9 cellular contexts compared by ENCODE assay signal in genomic region chrX:79366888-79367749, GRCh38. TPM values are rescaled to one million over a fixed set of nuclear protein-coding genes. Genes with fewer than 3 reads are reported as not detected.
DNase-seq lines count a peak whose midpoint lies in the region; ATAC-seq, FAIRE-seq and TF ChIP-seq lines count a peak whose summit lies in the region.
"Had no signal": no experiment of that assay in that cellular context is flagged by ENCODE, and none has a peak within 500 bp of the region (broad histone marks: within the 10 kb centered on the region; RNA-seq: fewer than 3 reads in every experiment).

TSS of gene ITM2A (minus strand) at chrX:79367334. CDS start at chrX:79367215, 119 bp downstream.

- H3K9me3 ChIP-seq in keratinocyte (ENCODE audit: control insufficient read depth, low read depth, low read length) (no peaks in the 10 kb centered on the region), Karpas-422 (ENCODE audit: low read length) (peaks cover 7% of the 10 kb centered on the region)

- H3K4me1 ChIP-seq in keratinocyte (ENCODE audit: control insufficient read depth, extremely low read depth, insufficient read depth, low read length) (peaks cover 11% of the 10 kb centered on the region), Karpas-422 (ENCODE audit: low read length) (no peaks in the 10 kb centered on the region)

- H3K4me2 ChIP-seq in keratinocyte (ENCODE audit: control insufficient read depth, extremely low read depth, insufficient read depth, low read depth, low read length) (peak within 1 kb of the TSS; percentile 71), Karpas-422 (ENCODE audit: low read depth, low read length, poor library complexity, severe bottlenecking) (no peak within 1 kb of the TSS)

- H3K27ac ChIP-seq in adipose tissue (ENCODE audit: low read depth, low read length) (no peak within 1 kb of the TSS), keratinocyte (ENCODE audit: control insufficient read depth, insufficient read depth, low read length) (no peak within 1 kb of the TSS), Karpas-422 (ENCODE audit: low read length) (no peak within 1 kb of the TSS)

- DNase-seq in GM13976 (ENCODE audit: low spot score) (peak; percentile 39), keratinocyte (ENCODE audit: low read depth, low spot score) (no peak), NCI-H2081 (lab: John Stamatoyannopoulos, UW) (no peak), Karpas-422 (no peak)
- DNase-seq in stimulated activated CD4-positive, alpha-beta T cell treated with anti-CD3 and anti-CD28 coated beads, Interleukin-2, amount 100 ng/mL, for 48 hours, result peak; percentile 25 to 45

- H4K20me1 ChIP-seq in keratinocyte (ENCODE audit: control insufficient read depth, extremely low read depth, insufficient read depth, low read length) (no peaks in the 10 kb centered on the region), Karpas-422 (ENCODE audit: insufficient read depth, low read depth, low read length) (no peaks in the 10 kb centered on the region)

- no peaks in the 10 kb centered on the region for H3K79me2 ChIP-seq in keratinocyte (ENCODE audit: control insufficient read depth, insufficient read depth, low read length)
- H3K79me2 ChIP-seq in Karpas-422 (ENCODE audit: low read length), result no peaks in the 10 kb centered on the region

- ATAC-seq in HG02763 (IDR thresholded peaks at IDR 0.05; ENCODE audit: unreplicated experiment), result peak; percentile 55

- 1 to 22% (median 11%) methylated on average over 26 to 38 of the region's 38 CpGs for WGBS in adipose tissue, 3 donors

- H3K9me2 ChIP-seq in Karpas-422 (replicated peaks; ENCODE audit: insufficient read depth, low read length), result no peaks in the 10 kb centered on the region

- TF ChIP-seq CTCF in GM13976 (IDR thresholded peaks at IDR 0.05; ENCODE audit: borderline replicate concordance, control extremely low read depth, extremely low read depth, insufficient read depth, missing control alignments), result no peak
- TF ChIP-seq CTCF in keratinocyte (optimal IDR thresholded peaks at IDR 0.05 in 1 of 3, IDR thresholded peaks at IDR 0.05 in 1 of 3, conservative IDR thresholded peaks at IDR 0.05 in 1 of 3; ENCODE audit: extremely low read depth in 1 of 3, insufficient read depth in 2 of 3, low read length in 3 of 3), result no peak

- FAIRE-seq in keratinocyte (lab: Jason Lieb, UNC), result no peak

- no peaks in the 10 kb centered on the region for H3K36me3 ChIP-seq in keratinocyte (ENCODE audit: control insufficient read depth in 2 of 2, extremely low read depth in 1 of 2, insufficient read depth in 2 of 2, low read length in 2 of 2)
- H3K36me3 ChIP-seq in Karpas-422 (ENCODE audit: insufficient read depth, low read length), result no peaks in the 10 kb centered on the region

- intact Hi-C loops in T-helper 1 cell treated with Interleukin-12 subunit alpha and Interleukin-12 subunit beta and Interleukin-4 antibody, amounts not matched to agents 30 ng/mL and 1 ng/mL, for 36 hours (cut with micrococcal nuclease), result loop anchor here (1.0 to 10.0 kb wide), 13 partner anchors 28 to 1262 kb away; partner anchors contain the start of genes CYSLTR1, GPR174, PGK1 and TAF9B

- in situ Hi-C loops in GM13976 (cut with MboI; ENCODE audit: low sequenced_read_pairs, unreplicated experiment), result no loop called here

- H3K4me3 ChIP-seq in keratinocyte (ENCODE audit: control insufficient read depth in 2 of 3, extremely low read depth in 1 of 3, insufficient read depth in 2 of 3, low read depth in 1 of 3, low read length in 3 of 3) (peak within 1 kb of the TSS; percentile 28 to 67 (median 64)), Karpas-422 (ENCODE audit: low read length) (no peak within 1 kb of the TSS)

- H2AFZ ChIP-seq in keratinocyte (ENCODE audit: control insufficient read depth, low read length) (peak within 1 kb of the TSS; percentile 81), Karpas-422 (ENCODE audit: low read length) (no peak within 1 kb of the TSS)

- H3K9ac ChIP-seq in keratinocyte (ENCODE audit: control insufficient read depth, extremely low read depth, insufficient read depth, low read length) (peak within 1 kb of the TSS; percentile 44), Karpas-422 (ENCODE audit: low read length) (no peak within 1 kb of the TSS)

- no peaks in the 10 kb centered on the region for H3K9me1 ChIP-seq in keratinocyte (ENCODE audit: control insufficient read depth, extremely low read depth, insufficient read depth, low read length)

- H3K27me3 ChIP-seq in keratinocyte (ENCODE audit: control insufficient read depth, extremely low read depth, insufficient read depth, low read length), result no peaks in the 10 kb centered on the region
- no peaks in the 10 kb centered on the region for H3K27me3 ChIP-seq in Karpas-422 (ENCODE audit: low read length)

- dilution Hi-C loops in keratinocyte (cut with MboI; ENCODE audit: extremely low pct_ligation_motif_present, low sequenced_read_pairs), result no loop called here

RNA-seq across cellular contexts. Expression of gene ITM2A, which starts in this region (rescaled TPM):
- 131 and 140 TPM in 2 replicates for total RNA-seq in T-helper 1 cell treated with Interleukin-12 subunit alpha and Interleukin-12 subunit beta and Interleukin-4 antibody, amounts not matched to agents 30 ng/mL and 1 ng/mL, for 36 hours
- polyA plus RNA-seq in adipose tissue (10 to 100 TPM in 2 of 3 donors, 1 to 10 TPM in 1; 7.0 to 65.4 (median 28.3) TPM), keratinocyte (40.0 to 87.5 TPM (median 64.4 TPM) in 3 replicates)
- 12.2 TPM for polyA plus RNA-seq in keratinocyte (2011; ENCODE audit: low read depth)
- 41.2 and 67.6 TPM in 2 replicates for polyA plus RNA-seq in keratinocyte (2011; cell fraction: cytosol; rRNA removed)
- 178 and 207 TPM in 2 replicates for polyA plus RNA-seq in keratinocyte (2011; cell fraction: nucleus; rRNA removed)
- 25.3 and 28.8 TPM in 2 replicates for polyA plus RNA-seq in keratinocyte (2012; ENCODE audit: low replicate concordance)
- polyA minus RNA-seq in keratinocyte, result 29.8 to 53.2 TPM (median 30.6 TPM) in 3 replicates
- polyA minus RNA-seq in keratinocyte (2011; cell fraction: cytosol; rRNA and poly(A)+ RNA removed), result 46.0 TPM
- polyA minus RNA-seq in keratinocyte (2011; cell fraction: nucleus; rRNA and poly(A)+ RNA removed), result 52.4 and 74.4 TPM in 2 replicates
- total RNA-seq in Karpas-422 (2014; rRNA removed; shearing (Covaris generic); ENCODE audit: low replicate concordance), result not detected in 2 replicates
- total RNA-seq: LHCN-M2 had no signal

Comparison
In these comparisons a context has a peak if more than half of its experiments do, and no peak if none do; other contexts are left out.
1. RNA of gene ITM2A (total RNA-seq): 131 to 140 TPM in T-helper 1 cell treated with Interleukin-12 subunit alpha and Interleukin-12 subunit beta and Interleukin-4 antibody, amounts not matched to agents 30 ng/mL and 1 ng/mL, for 36 hours; not detected in Karpas-422; every median in the first group is over 100 times any median in the second.
2. DNase-seq: peak in GM13976 (single experiment) and stimulated activated CD4-positive, alpha-beta T cell treated with anti-CD3 and anti-CD28 coated beads, Interleukin-2, amount 100 ng/mL, for 48 hours (2 of 2); none in keratinocyte (single experiment), NCI-H2081 (0 of 2) and Karpas-422 (single experiment).